30 cellular contexts compared by ENCODE assay signal in genomic region chr5:172694061-172694460, GRCh38. TPM values are rescaled to one million over a fixed set of nuclear protein-coding genes. Genes with fewer than 3 reads are reported as not detected.
DNase-seq lines count a peak whose midpoint lies in the region; ATAC-seq, FAIRE-seq and TF ChIP-seq lines count a peak whose summit lies in the region.
"Had no signal": no experiment of that assay in that cellular context is flagged by ENCODE, and none has a peak within 500 bp of the region (broad histone marks: within the 10 kb centered on the region; RNA-seq: fewer than 3 reads in every experiment).

No MANE protein-coding gene starts in this region.

- H3K4me3 Mint-ChIP-seq in nephron = no peak overlapping the region
- H3K4me3 Mint-ChIP-seq: activated B cell treated with CpG ODN at 0.5 μM for 24 hours; activated CD4-positive, alpha-beta memory T cell treated with anti-CD3 and anti-CD28 coated beads, Interleukin-2, amount 10 ng/mL, durations not matched to agents 7 days and 5 days; activated naive CD4-positive, alpha-beta T cell treated with anti-CD3 and anti-CD28 coated beads, Interleukin-2, amount 10 ng/mL, durations not matched to agents 7 days and 5 days; B cell; endodermal cell had no signal

- no peaks in the 10 kb centered on the region for H3K79me1 ChIP-seq in H1 (ENCODE audit: low read depth, low read length)

- H3K56ac ChIP-seq in H1 (replicated peaks; ENCODE audit: insufficient read length, low read depth, low read length) = no peak overlapping the region

- H3K23ac ChIP-seq in H1 (ENCODE audit: insufficient read length) = no peak overlapping the region

- TF ChIP-seq CTCF in cardiac muscle cell (IDR thresholded peaks at IDR 0.05; ENCODE audit: low read depth, low read length) (no peak), H1 (IDR thresholded peaks at IDR 0.05; ENCODE audit: control extremely low read depth in 1 of 3, insufficient read depth in 1 of 3, low read depth in 1 of 3, low read length in 3 of 3) (no peak), nephron (IDR thresholded peaks at IDR 0.05; ENCODE audit: unreplicated experiment in 3 of 3) (no peak), upper lobe of left lung (IDR thresholded peaks at IDR 0.05) (no peak), lower leg skin (IDR thresholded peaks at IDR 0.05) (no peak)

- H3K9me3 ChIP-seq in cardiac muscle cell (ENCODE audit: low read depth) (no peaks in the 10 kb centered on the region), H1 (ENCODE audit: insufficient read depth in 2 of 2, low read depth in 1 of 2, low read length in 1 of 2) (no peaks in the 10 kb centered on the region), upper lobe of left lung (no peaks in the 10 kb centered on the region)
- H3K9me3 ChIP-seq: HAP-1, Peyer's patch had no signal

- no peak overlapping the region for H2BK120ac ChIP-seq in H1 (replicated peaks; ENCODE audit: low read depth, low read length)

- H2AK5ac ChIP-seq in H1 (ENCODE audit: low read depth, low read length) = peak overlapping the region; percentile 53; the same call in 1 of the 2 replicates

- H3K23me2 ChIP-seq in H1 (ENCODE audit: low read depth, low read length) = peaks cover 2% of the 10 kb centered on the region; the same call in 1 of the 2 replicates

- no peaks in the 10 kb centered on the region for H3K36me3 Mint-ChIP-seq in nephron (ENCODE audit: low read depth)
- H3K36me3 Mint-ChIP-seq: activated naive CD4-positive, alpha-beta T cell treated with anti-CD3 and anti-CD28 coated beads, Interleukin-2, amount 10 ng/mL, durations not matched to agents 7 days and 5 days; naive B cell had no signal

- H4K91ac ChIP-seq in H1 (replicated peaks; ENCODE audit: insufficient read length, low read length) = no peak overlapping the region

- no peak overlapping the region for H4K8ac ChIP-seq in H1 (ENCODE audit: extremely low read depth, insufficient read depth, low read length)

- DNase-seq in cardiac muscle cell (ENCODE audit: low read depth in 1 of 2, low spot score in 1 of 2) = no peak
- DNase-seq in left cardiac atrium = no peak
- DNase-seq in H1 (ENCODE audit: low read depth in 1 of 2, low spot score in 2 of 2) = no peak
- DNase-seq in upper lobe of left lung = no peak
- DNase-seq in lower leg skin (ENCODE audit: low spot score in 2 of 2) = no peak
- DNase-seq in putamen (ENCODE audit: low spot score) = no peak
- DNase-seq: activated B cell treated with CpG ODN at 0.5 μM for 24 hours; activated CD4-positive, alpha-beta memory T cell treated with anti-CD3 and anti-CD28 coated beads, Interleukin-2, amount 10 ng/mL, durations not matched to agents 7 days and 5 days; activated naive CD4-positive, alpha-beta T cell treated with anti-CD3 and anti-CD28 coated beads, Interleukin-2, amount 10 ng/mL, durations not matched to agents 7 days and 5 days; activated T-cell treated with anti-CD3 and anti-CD28 coated beads, Interleukin-2, amount 50 U/mL, for 1 hour; Calu3; endodermal cell; hippocampal formation; Kasumi-1; naive B cell; NCI-H1105 treated with DMSO at 0.1 percent for 48 hours; NCI-H2081 treated with DMSO at 0.1 percent for 48 hours; NCI-H510A; stimulated activated CD4-positive, alpha-beta T cell treated with anti-CD3 and anti-CD28 coated beads, Interleukin-2, amount 100 ng/mL, for 24 hours; stimulated activated naive CD4-positive, alpha-beta T cell; T-helper 9 cell had no signal

- H3K9ac ChIP-seq in H1 (replicated peaks in 1 of 4; ENCODE audit: extremely low read depth in 1 of 4, low read depth in 3 of 4, low read length in 3 of 4) = no peak overlapping the region
- H3K9ac ChIP-seq: parathyroid adenoma had no signal

- no peak overlapping the region for H3K4ac ChIP-seq in H1 (replicated peaks; ENCODE audit: insufficient read length, low read depth, low read length)

- no peak for FAIRE-seq in H1 (lab: Jason Lieb, UNC)
- FAIRE-seq: A204.1, HTR-8/SVneo, urothelium cell line had no signal

- H3K27ac ChIP-seq in cardiac muscle cell (peak overlapping the region; percentile 99), H1 (ENCODE audit: low read depth, low read length) (no peak overlapping the region), upper lobe of left lung (peak overlapping the region in 3 of 4 donors; percentile 8 to 58 (median 9))
- H3K27ac ChIP-seq: parathyroid adenoma, Peyer's patch had no signal

- H3K4me3 ChIP-seq in cardiac muscle cell = no peak overlapping the region
- H3K4me3 ChIP-seq in H1 (ENCODE audit: extremely low read depth in 1 of 4, insufficient read depth in 2 of 4, low read depth in 3 of 4, low read length in 4 of 4) = no peak overlapping the region
- no peak overlapping the region for H3K4me3 ChIP-seq in upper lobe of left lung
- H3K4me3 ChIP-seq in lower leg skin (ENCODE audit: low read depth, poor library complexity, severe bottlenecking) = no peak overlapping the region
- H3K4me3 ChIP-seq: HAP-1, Peyer's patch had no signal

- no peak for TF ChIP-seq POLR2A in H1 (IDR thresholded peaks at IDR 0.05; ENCODE audit: control extremely low read depth in 1 of 2, low read depth in 2 of 2, low read length in 2 of 2)
- no peak for TF ChIP-seq POLR2A in upper lobe of left lung (IDR thresholded peaks at IDR 0.05)
- no peak for TF ChIP-seq POLR2A in lower leg skin (IDR thresholded peaks at IDR 0.05)

- intact Hi-C loops in left cardiac atrium (cut with DNase I) (loop anchor here in 1 of 2 donors (5.0 kb wide), 1 partner anchor 37 kb away; no protein-coding TSS in a partner anchor), lower leg skin (cut with DNase I; ENCODE audit: low total_unique reads) (no loop called here)

- 85% methylated on average over 4 of the region's 4 CpGs; no CpG with 5 or more reads in 1 of the 2 experiments for WGBS in H1 (ENCODE audit: extremely low coverage in 1 of 2, insufficient coverage in 1 of 2, insufficient read length in 1 of 2, insufficient replicate concordance in 2 of 2, low coverage in 1 of 2, low lambda C conversion rate in 2 of 2, missing lambda C conversion rate in 1 of 2), 2 experiments
- WGBS in upper lobe of left lung, 2 donors = 85 to 91% methylated on average over 4 of the region's 4 CpGs
- 77 to 85% methylated on average over 4 of the region's 4 CpGs for WGBS in lower leg skin, 2 donors

- no peak overlapping the region for H3K18ac ChIP-seq in H1 (ENCODE audit: extremely low read depth, low read length)

- no peak for ATAC-seq in left cardiac atrium
- no peak for ATAC-seq in upper lobe of left lung (ENCODE audit: low FRiP score in 2 of 2)
- no peak for ATAC-seq in GM18873 (IDR thresholded peaks at IDR 0.05; ENCODE audit: low FRiP score, unreplicated experiment)

- H3K4me1 Mint-ChIP-seq in nephron = peaks cover 40% of the 10 kb centered on the region

- H2BK12ac ChIP-seq in H1 (ENCODE audit: low read depth, low read length) = peak overlapping the region; percentile 35; the same call in 1 of the 2 replicates

- H3K27me3 ChIP-seq in cardiac muscle cell (no peaks in the 10 kb centered on the region), H1 (replicated peaks in 1 of 4; ENCODE audit: control insufficient read depth in 3 of 4, extremely low read depth in 1 of 4, insufficient read depth in 3 of 4, low read length in 3 of 4) (peaks cover 0 to 2% (median 0%) of the 10 kb centered on the region in 4 experiments; a peak in 3 of 7 replicates), upper lobe of left lung (no peaks in the 10 kb centered on the region)
- H3K27me3 ChIP-seq: Peyer's patch had no signal

- H2BK5ac ChIP-seq in H1 (ENCODE audit: low read depth, low read length) = no peak overlapping the region

- H3K4me1 ChIP-seq in cardiac muscle cell (ENCODE audit: low read depth) (peaks cover 32% of the 10 kb centered on the region), H1 (replicated peaks in 1 of 4; ENCODE audit: control insufficient read depth in 3 of 4, insufficient read depth in 4 of 4, low read length in 3 of 4) (peaks cover 3 to 14% (median 8%) of the 10 kb centered on the region in 4 experiments; a peak in 6 of 7 replicates), upper lobe of left lung (peaks cover 18 to 30% (median 25%) of the 10 kb centered on the region in 4 donors)

- H3K14ac ChIP-seq in H1 (ENCODE audit: insufficient read length) = no peak overlapping the region

- peak overlapping the region; percentile 55; the same call in 1 of the 2 replicates for H2BK20ac ChIP-seq in H1 (ENCODE audit: low read length)

- H2AFZ ChIP-seq in H1 (ENCODE audit: low read length) = no peak overlapping the region
- H2AFZ ChIP-seq: parathyroid adenoma had no signal

- peaks cover 26% of the 10 kb centered on the region for H3K27me3 Mint-ChIP-seq in nephron (ENCODE audit: low read depth)
- H3K27me3 Mint-ChIP-seq: activated B cell treated with CpG ODN at 0.5 μM for 24 hours, naive B cell had no signal

- H3K36me3 ChIP-seq in cardiac muscle cell = no peaks in the 10 kb centered on the region
- H3K36me3 ChIP-seq in H1 (ENCODE audit: control insufficient read depth in 2 of 4, insufficient read depth in 4 of 4, low read length in 3 of 4) = no peaks in the 10 kb centered on the region
- H3K36me3 ChIP-seq in upper lobe of left lung = peaks cover 0 to 11% (median 0%) of the 10 kb centered on the region in 4 donors
- H3K36me3 ChIP-seq: HAP-1 had no signal

- no peaks in the 10 kb centered on the region for H3K79me2 ChIP-seq in H1 (ENCODE audit: control insufficient read depth in 1 of 2, insufficient read depth in 2 of 2, low read length in 2 of 2)
- H3K79me2 ChIP-seq: parathyroid adenoma had no signal

- no peaks in the 10 kb centered on the region for H3K9me3 Mint-ChIP-seq in nephron
- H3K9me3 Mint-ChIP-seq: activated B cell treated with CpG ODN at 0.5 μM for 24 hours; activated CD4-positive, alpha-beta memory T cell treated with anti-CD3 and anti-CD28 coated beads, Interleukin-2, amount 10 ng/mL, durations not matched to agents 7 days and 5 days; activated naive CD4-positive, alpha-beta T cell treated with anti-CD3 and anti-CD28 coated beads, Interleukin-2, amount 10 ng/mL, durations not matched to agents 7 days and 5 days; endodermal cell; naive B cell had no signal

- H4K20me1 ChIP-seq in H1 (replicated peaks in 1 of 2; ENCODE audit: control insufficient read depth in 1 of 2, insufficient read depth in 2 of 2, low read length in 2 of 2) = no peaks in the 10 kb centered on the region

- peak overlapping the region in 2 of 3 experiments; percentile 60 to 84 for H3K27ac Mint-ChIP-seq in nephron
- H3K27ac Mint-ChIP-seq: activated B cell treated with CpG ODN at 0.5 μM for 24 hours; activated CD4-positive, alpha-beta memory T cell treated with anti-CD3 and anti-CD28 coated beads, Interleukin-2, amount 10 ng/mL, durations not matched to agents 7 days and 5 days; activated naive CD4-positive, alpha-beta T cell treated with anti-CD3 and anti-CD28 coated beads, Interleukin-2, amount 10 ng/mL, durations not matched to agents 7 days and 5 days; B cell; endodermal cell had no signal

- TF ChIP-seq RAD21 in H1 (IDR thresholded peaks at IDR 0.05 in 1 of 2, conservative IDR thresholded peaks at IDR 0.05 in 1 of 2; ENCODE audit: low read depth in 2 of 2, low read length in 2 of 2) = no peak

- no peak for TF ChIP-seq EP300 in H1 (IDR thresholded peaks at IDR 0.05; ENCODE audit: borderline replicate concordance in 1 of 2, low read depth in 2 of 2, low read length in 2 of 2)
- TF ChIP-seq EP300 in upper lobe of left lung (IDR thresholded peaks at IDR 0.05) = no peak

- H2BK15ac ChIP-seq in H1 (ENCODE audit: low read length) = no peak overlapping the region; the same call in 1 of the 2 replicates

- POLR2A ChIA-PET in H1 (lab: Charles Lee; ENCODE audit: partially characterized antibody) = interaction anchor here (1.2 kb wide), 1 partner anchor 243 kb away, joined by 3 read pairs; no protein-coding TSS in a partner anchor

- no peak overlapping the region for H4K5ac ChIP-seq in H1 (ENCODE audit: insufficient read length, low read depth, low read length)

- CTCF ChIA-PET in H1 (lab: Charles Lee; ENCODE audit: partially characterized antibody) = interaction anchor here (0.7 to 11.9 kb wide), 8 partner anchors 14 to 241 kb away, joined by 3 to 176 read pairs (median 6); no protein-coding TSS in a partner anchor

- H3K4me2 ChIP-seq in H1 (ENCODE audit: insufficient read depth in 1 of 2, low read depth in 2 of 2, low read length in 2 of 2) = no peak overlapping the region

RNA-seq across cellular contexts. Expression of gene NEURL1B, which starts 53.0 kb away (rescaled TPM):
- total RNA-seq in cardiac muscle cell (32.7 and 55.8 TPM in 2 replicates), left cardiac atrium (10 to 100 TPM; 20.6 to 33.6 TPM), upper lobe of left lung (10 to 100 TPM in 4 of 6 donors, 1 to 10 TPM in 2; 6.3 to 29.4 (median 15.1) TPM), lower leg skin (10 to 100 TPM; 12.5 to 34.8 (median 20.9) TPM)
- polyA plus RNA-seq in cardiac muscle cell (4.6 and 7.6 TPM in 2 replicates), H1 (2011; rRNA removed) (3.3 and 5.4 TPM in 2 replicates)
- 5.7 and 6.1 TPM in 2 replicates for total RNA-seq in H1 (2021; fragmentation: NEBNext Ultra II Directional; extraction: Animal tissue kit (Norgen Biotek cat#: 25700))
- polyA plus RNA-seq in H1 (2011; cell fraction: cytosol; rRNA removed) = 4.8 TPM
- 15.7 TPM for polyA plus RNA-seq in H1 (2011; cell fraction: nucleus; rRNA removed)
- polyA plus RNA-seq in H1 (2012, experiment 1 of 2) = 4.5 to 5.3 TPM (median 4.5 TPM) in 4 replicates
- 4.2 TPM for polyA plus RNA-seq in H1 (2012, experiment 2 of 2)
- 2.9 TPM for polyA plus RNA-seq in H1 (2013, experiment 1 of 2)
- 2.8 TPM for polyA plus RNA-seq in H1 (2013, experiment 2 of 2)
- 3.9 and 4.0 TPM in 2 replicates for polyA minus RNA-seq in H1 (2011; rRNA and poly(A)+ RNA removed)
- 5.5 TPM for polyA minus RNA-seq in H1 (2011; cell fraction: cytosol; rRNA and poly(A)+ RNA removed)
- 4.4 TPM for polyA minus RNA-seq in H1 (2011; cell fraction: nucleus; rRNA and poly(A)+ RNA removed)
